20 cellular contexts compared by ENCODE assay signal in the genomic region with DNA sequence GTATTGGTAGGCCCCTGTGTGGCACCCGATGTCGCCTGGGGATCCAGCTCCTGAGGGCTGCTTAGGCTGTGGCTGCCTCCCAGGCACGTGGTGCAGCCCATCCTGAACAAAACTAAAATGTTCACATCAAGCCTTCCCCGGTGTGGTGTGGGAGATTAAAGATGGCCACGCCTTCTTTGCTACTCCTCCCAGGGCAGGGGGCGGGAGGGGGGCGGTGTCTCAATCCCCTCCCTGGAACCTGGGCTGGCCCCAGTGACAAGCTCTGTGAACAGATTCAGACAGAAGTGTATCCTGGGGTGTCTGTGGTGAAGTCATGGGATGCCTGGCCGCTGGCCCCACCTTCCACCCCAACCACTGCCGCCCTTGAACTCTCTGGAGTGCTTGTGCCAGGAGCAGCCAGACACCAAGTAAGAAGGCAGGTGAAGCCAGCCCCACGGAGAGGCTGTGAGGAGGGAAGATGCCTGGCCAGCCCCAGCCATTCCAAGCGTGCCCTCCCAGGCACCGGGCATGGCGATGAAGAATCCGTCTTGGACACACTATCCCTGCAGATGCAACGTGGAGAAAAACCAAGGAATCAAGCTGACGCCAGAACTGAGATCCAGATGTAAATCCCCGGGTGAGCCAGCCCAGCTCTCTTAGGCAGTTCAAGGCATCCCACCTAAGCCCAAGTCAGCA.
"Had no signal": no experiment of that assay in that cellular context is flagged by ENCODE, and none has a peak within 500 bp of the region (broad histone marks: within the 10 kb centered on the region; RNA-seq: fewer than 3 reads in every experiment).

No MANE protein-coding gene starts in this region.

- ATAC-seq: activated CD8-positive, alpha-beta T cell treated with anti-CD3 and anti-CD28 coated beads for 36 hours; left colon; T-helper 17 cell had no signal

- H3K36me3 ChIP-seq: tibial artery had no signal

- FAIRE-seq: urothelium cell line had no signal

- H3K9me3 ChIP-seq: tibial artery had no signal

- H3K27ac ChIP-seq: skin epidermis, tibial artery had no signal

- DNase-seq: activated B cell treated with CpG ODN at 0.5 μM for 24 hours; activated CD4-positive, alpha-beta T cell treated with anti-CD3 and anti-CD28 coated beads for 48 hours; activated CD8-positive, alpha-beta T cell treated with anti-CD3 and anti-CD28 coated beads for 36 hours; activated naive CD4-positive, alpha-beta T cell; activated naive CD8-positive, alpha-beta T cell treated with anti-CD3 and anti-CD28 coated beads, Interleukin-2, amount 10 ng/mL, durations not matched to agents 7 days and 5 days; anterior cingulate cortex; cortex of kidney; effector CD8-positive, alpha-beta T cell; foreskin melanocyte; left colon; naive B cell; posterior cingulate gyrus; stimulated activated CD4-positive, alpha-beta T cell treated with anti-CD3 and anti-CD28 coated beads, Interleukin-15, amount 100 ng/mL, for 24 hours; stimulated activated CD4-positive, alpha-beta T cell treated with anti-CD3 and anti-CD28 coated beads, Interleukin-4, amount 100 ng/mL, for 1 hour; stimulated activated naive CD4-positive, alpha-beta T cell; T-helper 17 cell; tibial artery had no signal

- H3K4me3 ChIP-seq: lung, skin epidermis, tibial artery had no signal
